22 cellular contexts compared by ENCODE assay signal in genomic region chr18:45777393-45777792, GRCh38. TPM values are rescaled to one million over a fixed set of nuclear protein-coding genes. Genes with fewer than 3 reads are reported as not detected.
A peak's percentile ranks its signal among the peaks of the same experiment; 100 is the strongest.
DNase-seq lines count a peak whose midpoint lies in the region; ATAC-seq, FAIRE-seq and TF ChIP-seq lines count a peak whose summit lies in the region.
"Had no signal": no experiment of that assay in that cellular context is flagged by ENCODE, and none has a peak within 500 bp of the region (broad histone marks: within the 10 kb centered on the region; RNA-seq: fewer than 3 reads in every experiment).

No MANE protein-coding gene starts in this region.

- TF ChIP-seq EP300 in A549 (IDR thresholded peaks at IDR 0.05) = no peak

- peaks cover 22% of the 10 kb centered on the region for H3K4me1 Mint-ChIP-seq in astrocyte (ENCODE audit: low read depth, unreplicated experiment)
- H3K4me1 Mint-ChIP-seq in activated CD8-positive, alpha-beta T cell treated with anti-CD3 and anti-CD28 coated beads, Interleukin-2, amount 10 ng/mL, durations not matched to agents 7 days and 5 days (ENCODE audit: low read depth) = peaks cover 19% of the 10 kb centered on the region

- H2AFZ ChIP-seq in astrocyte (ENCODE audit: low read depth, low read length) = peak overlapping the region; percentile 6
- H2AFZ ChIP-seq: hepatocyte had no signal

- H3K27me3 ChIP-seq in astrocyte (ENCODE audit: insufficient read depth, low read length) (no peaks in the 10 kb centered on the region), tibial artery (no peaks in the 10 kb centered on the region)
- H3K27me3 ChIP-seq: hepatocyte had no signal

- 31% methylated on average over 1 of the region's 1 CpG for WGBS in A549 (ENCODE audit: missing lambda C conversion rate)

- TF ChIP-seq CTCF in A549 (IDR thresholded peaks at IDR 0.05) (no peak), astrocyte (IDR thresholded peaks at IDR 0.05; ENCODE audit: insufficient read depth, low read depth, low read length) (no peak), tibial artery (IDR thresholded peaks at IDR 0.05) (no peak)

- DNase-seq in A549 (ENCODE audit: low read depth in 1 of 2, low spot score in 1 of 2) = no peak
- DNase-seq in HCEC 1CT = peak; percentile 83
- DNase-seq in astrocyte (ENCODE audit: low read depth) = peak; percentile 95
- peak; percentile 95 for DNase-seq in iris pigment epithelial cell (ENCODE audit: low read depth)
- DNase-seq in tibial artery = no peak
- DNase-seq in activated CD8-positive, alpha-beta T cell treated with anti-CD3 and anti-CD28 coated beads, Interleukin-2, amount 10 ng/mL, durations not matched to agents 7 days and 5 days = no peak
- DNase-seq: activated B cell treated with CpG ODN at 0.5 μM for 24 hours; activated CD8-positive, alpha-beta memory T cell treated with anti-CD3 and anti-CD28 coated beads, Interleukin-2, amount 10 ng/mL, durations not matched to agents 7 days and 5 days; activated naive CD4-positive, alpha-beta T cell; DMS 273 treated with DMSO at 0.1 percent for 48 hours; naive thymus-derived CD4-positive, alpha-beta T cell; NCI-H446; OCI-M1; retina; stimulated activated CD4-positive, alpha-beta T cell treated with anti-CD3 and anti-CD28 coated beads, Interleukin-4, amount 100 ng/mL, for 4 hours; SW 1271 had no signal

- no peaks in the 10 kb centered on the region for H4K20me1 ChIP-seq in astrocyte (ENCODE audit: insufficient read depth, low read length)

- no peaks in the 10 kb centered on the region for H3K79me2 ChIP-seq in astrocyte (ENCODE audit: insufficient read depth, low read length)
- H3K79me2 ChIP-seq: hepatocyte had no signal

- H3K4me1 ChIP-seq in A549 = no peaks in the 10 kb centered on the region; the same call in 2 of the 3 replicates
- peaks cover 23% of the 10 kb centered on the region for H3K4me1 ChIP-seq in astrocyte (ENCODE audit: insufficient read depth, low read length)
- H3K4me1 ChIP-seq in tibial artery = peaks cover 0 to 44% (median 17%) of the 10 kb centered on the region in 4 donors

- H3K36me3 Mint-ChIP-seq in astrocyte (ENCODE audit: low read depth, unreplicated experiment) = no peaks in the 10 kb centered on the region
- H3K36me3 Mint-ChIP-seq in activated CD8-positive, alpha-beta T cell treated with anti-CD3 and anti-CD28 coated beads, Interleukin-2, amount 10 ng/mL, durations not matched to agents 7 days and 5 days (ENCODE audit: low read depth) = peaks cover 7% of the 10 kb centered on the region
- H3K36me3 Mint-ChIP-seq: type B pancreatic cell had no signal

- POLR2A ChIA-PET in A549 (lab: Yijun Ruan, JAX) = no interaction called here
- POLR2A ChIA-PET in activated CD8-positive, alpha-beta T cell treated with anti-CD3 and anti-CD28 coated beads, Interleukin-2, amount 10 ng/mL, durations not matched to agents 7 days and 5 days (lab: Charles Lee) = no interaction called here

- no peak for TF ChIP-seq RAD21 in A549 (conservative IDR thresholded peaks at IDR 0.05 in 1 of 2, IDR thresholded peaks at IDR 0.05 in 1 of 2)

- H3K27ac ChIP-seq in A549 (no peak overlapping the region), astrocyte (ENCODE audit: low read depth, low read length) (peak overlapping the region; percentile 26), tibial artery (no peak overlapping the region)
- H3K27ac ChIP-seq: hepatocyte had no signal

- H3K36me3 ChIP-seq in astrocyte (ENCODE audit: insufficient read depth, low read length) = no peaks in the 10 kb centered on the region
- H3K36me3 ChIP-seq in tibial artery = no peaks in the 10 kb centered on the region

- no peaks in the 10 kb centered on the region for H3K9me3 Mint-ChIP-seq in astrocyte (ENCODE audit: unreplicated experiment)
- H3K9me3 Mint-ChIP-seq in activated CD8-positive, alpha-beta T cell treated with anti-CD3 and anti-CD28 coated beads, Interleukin-2, amount 10 ng/mL, durations not matched to agents 7 days and 5 days (ENCODE audit: insufficient read depth) = no peaks in the 10 kb centered on the region
- H3K9me3 Mint-ChIP-seq: activated B cell treated with CpG ODN at 0.5 μM for 24 hours, type B pancreatic cell had no signal

- FAIRE-seq in A549 (lab: Jason Lieb, UNC) = no peak
- FAIRE-seq in astrocyte (lab: Jason Lieb, UNC) = peak; percentile 87

- no peak for TF ChIP-seq POLR2A in A549 (IDR thresholded peaks at IDR 0.05; ENCODE audit: low read length)

- H3K4me2 ChIP-seq in A549 (no peak overlapping the region), astrocyte (ENCODE audit: low read length) (peak overlapping the region; percentile 39)
- H3K4me2 ChIP-seq: hepatocyte had no signal

- no peak for ATAC-seq in A549
- no peak for ATAC-seq in HG03565 (IDR thresholded peaks at IDR 0.05; ENCODE audit: unreplicated experiment)
- ATAC-seq in activated CD8-positive, alpha-beta T cell treated with anti-CD3 and anti-CD28 coated beads, Interleukin-2, amount 10 ng/mL, durations not matched to agents 7 days and 5 days = no peak
- ATAC-seq in HG03457 (IDR thresholded peaks at IDR 0.05; ENCODE audit: unreplicated experiment) = no peak
- ATAC-seq: activated CD8-positive, alpha-beta memory T cell treated with anti-CD3 and anti-CD28 coated beads, Interleukin-2, amount 10 ng/mL, durations not matched to agents 7 days and 5 days; naive thymus-derived CD4-positive, alpha-beta T cell had no signal

- no peak overlapping the region for H3K9ac ChIP-seq in astrocyte (ENCODE audit: low read length)

- H3K4me3 ChIP-seq in A549 = no peak overlapping the region
- no peak overlapping the region for H3K4me3 ChIP-seq in astrocyte (ENCODE audit: insufficient read depth, low read depth, low read length)
- no peak overlapping the region for H3K4me3 ChIP-seq in tibial artery
- H3K4me3 ChIP-seq: hepatocyte had no signal

- CTCF ChIA-PET in A549 (lab: Yijun Ruan, JAX) = interaction anchor here (1.2 to 2.3 kb wide), 4 partner anchors 11 to 24 kb away, joined by 3 to 5 read pairs (median 4); no protein-coding TSS in a partner anchor
- CTCF ChIA-PET in activated CD8-positive, alpha-beta T cell treated with anti-CD3 and anti-CD28 coated beads, Interleukin-2, amount 10 ng/mL, durations not matched to agents 7 days and 5 days (lab: Charles Lee) = no interaction called here

- H3K4me3 Mint-ChIP-seq in astrocyte (ENCODE audit: unreplicated experiment) = no peak overlapping the region
- H3K4me3 Mint-ChIP-seq in activated CD8-positive, alpha-beta T cell treated with anti-CD3 and anti-CD28 coated beads, Interleukin-2, amount 10 ng/mL, durations not matched to agents 7 days and 5 days = no peak overlapping the region
- H3K4me3 Mint-ChIP-seq: activated B cell treated with CpG ODN at 0.5 μM for 24 hours; activated CD8-positive, alpha-beta memory T cell treated with anti-CD3 and anti-CD28 coated beads, Interleukin-2, amount 10 ng/mL, durations not matched to agents 7 days and 5 days; type B pancreatic cell had no signal

- H3K9me3 ChIP-seq in A549 (no peaks in the 10 kb centered on the region), astrocyte (ENCODE audit: insufficient read depth, low read depth, low read length) (no peaks in the 10 kb centered on the region), tibial artery (no peaks in the 10 kb centered on the region)

- intact Hi-C loops in tibial artery (cut with DNase I; ENCODE audit: low total_unique reads) = no loop called here

- peak overlapping the region; percentile 29 for H3K27ac Mint-ChIP-seq in astrocyte (ENCODE audit: unreplicated experiment)
- H3K27ac Mint-ChIP-seq in activated CD8-positive, alpha-beta T cell treated with anti-CD3 and anti-CD28 coated beads, Interleukin-2, amount 10 ng/mL, durations not matched to agents 7 days and 5 days = no peak overlapping the region
- H3K27ac Mint-ChIP-seq: activated B cell treated with CpG ODN at 0.5 μM for 24 hours; activated CD8-positive, alpha-beta memory T cell treated with anti-CD3 and anti-CD28 coated beads, Interleukin-2, amount 10 ng/mL, durations not matched to agents 7 days and 5 days; naive thymus-derived CD4-positive, alpha-beta T cell; type B pancreatic cell had no signal

- no peaks in the 10 kb centered on the region for H3K27me3 Mint-ChIP-seq in astrocyte (ENCODE audit: low read depth, unreplicated experiment)
- peaks cover 41% of the 10 kb centered on the region for H3K27me3 Mint-ChIP-seq in activated CD8-positive, alpha-beta T cell treated with anti-CD3 and anti-CD28 coated beads, Interleukin-2, amount 10 ng/mL, durations not matched to agents 7 days and 5 days (ENCODE audit: low read depth)

TF ChIP-seq in A549, 52 proteins besides CTCF, POLR2A, EP300 and RAD21:
- TF ChIP-seq USF2 (IDR thresholded peaks at IDR 0.05) (no peak), MAFK (IDR thresholded peaks at IDR 0.05; ENCODE audit: partially characterized antibody) (peak; percentile 8)

RNA-seq across cellular contexts. Expression of gene SIGLEC15, which starts 48.1 kb away (rescaled TPM):
- polyA plus RNA-seq in A549 (2011; rRNA removed) (not detected in 2 replicates), A549 (2017; fragmentation: RNase III; extraction: RNeasy Plus Mini Kit Qiagen cat#74134 plus additional on column Dnase treatment) (not detected in 3 replicates)
- polyA plus RNA-seq in A549 (2012; cell fraction: cytosol; rRNA removed) = 0.01 TPM in 1 of 2 replicates, not detected in the other
- polyA plus RNA-seq in A549 (2012; cell fraction: nucleus; rRNA removed) = 0.02 and 0.04 TPM in 2 replicates
- not detected in 2 replicates for polyA minus RNA-seq in A549 (2011; rRNA and poly(A)+ RNA removed)
- 0.19 and 0.27 TPM in 2 replicates for total RNA-seq in astrocyte
- not detected for total RNA-seq in activated CD8-positive, alpha-beta T cell treated with anti-CD3 and anti-CD28 coated beads, Interleukin-2, amount 10 ng/mL, durations not matched to agents 7 days and 5 days
- total RNA-seq: activated B cell treated with CpG ODN at 0.5 μM for 24 hours; activated CD8-positive, alpha-beta memory T cell treated with anti-CD3 and anti-CD28 coated beads, Interleukin-2, amount 10 ng/mL, durations not matched to agents 7 days and 5 days; cardiac septum had no signal

RNA-seq across cellular contexts. Expression of gene SLC14A1, which starts 53.4 kb away (rescaled TPM):
- polyA plus RNA-seq in A549 (2011; rRNA removed) (0.23 and 0.41 TPM in 2 replicates), A549 (2017; fragmentation: RNase III; extraction: RNeasy Plus Mini Kit Qiagen cat#74134 plus additional on column Dnase treatment) (not detected in 3 replicates)
- 0.05 and 0.08 TPM in 2 replicates for polyA plus RNA-seq in A549 (2012; cell fraction: cytosol; rRNA removed)
- polyA plus RNA-seq in A549 (2012; cell fraction: nucleus; rRNA removed) = 0.18 and 0.30 TPM in 2 replicates
- polyA minus RNA-seq in A549 (2011; rRNA and poly(A)+ RNA removed) = 0.68 and 1.2 TPM in 2 replicates
- not detected in 2 replicates for total RNA-seq in astrocyte
- 1 to 10 TPM; 2.4 to 3.8 TPM for total RNA-seq in activated CD8-positive, alpha-beta T cell treated with anti-CD3 and anti-CD28 coated beads, Interleukin-2, amount 10 ng/mL, durations not matched to agents 7 days and 5 days
- total RNA-seq: A673 had no signal

Comparison
In these comparisons a context has a peak if more than half of its experiments do, and no peak if none do; other contexts are left out.
1. DNase-seq: peak in HCEC 1CT (single experiment), astrocyte (single experiment) and iris pigment epithelial cell (single experiment); none in A549 (0 of 2), tibial artery (0 of 2) and activated CD8-positive, alpha-beta T cell treated with anti-CD3 and anti-CD28 coated beads, Interleukin-2, amount 10 ng/mL, durations not matched to agents 7 days and 5 days (single experiment).